In genomic region chr6:134795696-134796095, GRCh38 we compare ENCODE assay signal across 16 cellular contexts.
DNase-seq lines count a peak whose midpoint lies in the region; ATAC-seq and TF ChIP-seq lines count a peak whose summit lies in the region.
"Had no signal": no experiment of that assay in that cellular context is flagged by ENCODE, and none has a peak within 500 bp of the region (broad histone marks: within the 10 kb centered on the region; RNA-seq: fewer than 3 reads in every experiment).

No MANE protein-coding gene starts in this region.

- H3K27ac Mint-ChIP-seq in GM23338: no peak overlapping the region
- peak overlapping the region; percentile 24 for H3K27ac Mint-ChIP-seq in chondrocyte (ENCODE audit: unreplicated experiment)
- H3K27ac Mint-ChIP-seq: CD8-positive, alpha-beta T cell had no signal

- no peak overlapping the region for H3K4me3 ChIP-seq in GM23338
- H3K4me3 ChIP-seq: GM23248, MG63 had no signal

- H3K27me3 ChIP-seq in GM23338 (ENCODE audit: insufficient read depth): no peaks in the 10 kb centered on the region
- H3K27me3 ChIP-seq: MG63 had no signal

- H3K4me3 Mint-ChIP-seq in GM23338: no peak overlapping the region
- H3K4me3 Mint-ChIP-seq in chondrocyte (ENCODE audit: unreplicated experiment): no peak overlapping the region
- H3K4me3 Mint-ChIP-seq: CD8-positive, alpha-beta T cell had no signal

- 0 out of 2 replicates have a peak, but pooled peaks cover 4% of the 10 kb centered on the region for H3K4me1 ChIP-seq in GM23338 (ENCODE audit: insufficient read depth)

- TF ChIP-seq CTCF in GM23338 (conservative IDR thresholded peaks at IDR 0.05; ENCODE audit: low read depth in 2 of 2) (no peak), chondrocyte (IDR thresholded peaks at IDR 0.05) (no peak)

- H2AFZ ChIP-seq in GM23338: peak overlapping the region; percentile 15; the same call in 1 of the 2 replicates
- H2AFZ ChIP-seq: GM23248 had no signal

- no peaks in the 10 kb centered on the region for H3F3A ChIP-seq in GM23338 (replicated peaks; ENCODE audit: low read depth)

- H3K36me3 ChIP-seq in GM23338 (ENCODE audit: insufficient read depth): no peaks in the 10 kb centered on the region
- H3K36me3 ChIP-seq: MG63 had no signal

- DNase-seq in GM23338 (ENCODE audit: low spot score) (peak; percentile 2), chondrocyte (ENCODE audit: low spot score) (no peak), medulla oblongata (ENCODE audit: extremely low spot score) (peak; percentile 72), pons (ENCODE audit: low spot score) (peak; percentile 37)
- DNase-seq in activated CD4-positive, CD25-positive, alpha-beta regulatory T cell treated with anti-CD3 and anti-CD28 coated beads, Interleukin-2, amount 50 U/mL, for 72 hours: no peak
- DNase-seq: CD8-positive, alpha-beta T cell; DND-41; GDM1; GM23248; MG63; NCI-H1105; NCI-H1694 treated with DMSO at 0.1 percent for 48 hours had no signal

- peaks cover 8% of the 10 kb centered on the region; the same call in 2 of the 3 replicates for H3K4me1 Mint-ChIP-seq in GM23338
- peaks cover 17% of the 10 kb centered on the region for H3K4me1 Mint-ChIP-seq in chondrocyte (ENCODE audit: low read depth)

- no peak for ATAC-seq in GM23338
- ATAC-seq in HG03095 (IDR thresholded peaks at IDR 0.05; ENCODE audit: unreplicated experiment): no peak
- no peak for ATAC-seq in GM18861 (IDR thresholded peaks at IDR 0.05; ENCODE audit: unreplicated experiment)
- ATAC-seq: CD8-positive, alpha-beta T cell; HepG2; Right ventricle myocardium inferior had no signal

- H3K27me3 Mint-ChIP-seq in GM23338 (ENCODE audit: insufficient read depth, low read depth, poor library complexity) (peaks cover 1% of the 10 kb centered on the region), chondrocyte (ENCODE audit: low read depth) (no peaks in the 10 kb centered on the region)

- no peak overlapping the region for H3K4me2 ChIP-seq in GM23338

- H3K9me3 Mint-ChIP-seq in GM23338 (peaks cover 21% of the 10 kb centered on the region), chondrocyte (ENCODE audit: low read depth) (peaks cover 34% of the 10 kb centered on the region)

- H3K36me3 Mint-ChIP-seq in GM23338 (ENCODE audit: low read depth): peaks cover 8% of the 10 kb centered on the region; the same call in 2 of the 3 replicates
- peaks cover 19% of the 10 kb centered on the region for H3K36me3 Mint-ChIP-seq in chondrocyte (ENCODE audit: low read depth)
- H3K36me3 Mint-ChIP-seq: CD8-positive, alpha-beta T cell had no signal

- H3K27ac ChIP-seq in GM23338 (ENCODE audit: low read depth): no peak overlapping the region
- H3K27ac ChIP-seq: GM23248 had no signal

- no peaks in the 10 kb centered on the region for H3K79me2 ChIP-seq in GM23338 (replicated peaks; ENCODE audit: insufficient read depth)

- no peaks in the 10 kb centered on the region for H3K9me2 ChIP-seq in GM23338 (ENCODE audit: insufficient read depth)

- no peaks in the 10 kb centered on the region for H4K20me1 ChIP-seq in GM23338 (replicated peaks; ENCODE audit: insufficient read depth)

TF ChIP-seq in GM23338, 12 proteins besides CTCF, POLR2A, EP300 and RAD21 (continues in another document):
- no peak for TF ChIP-seq ZNF114 (CRISPR knock-in tag; IDR thresholded peaks at IDR 0.05)
- TF ChIP-seq POLR2AphosphoS5 (IDR thresholded peaks at IDR 0.05; ENCODE audit: low read depth): no peak
- TF ChIP-seq EZH2phosphoT487 (IDR thresholded peaks at IDR 0.05; ENCODE audit: unreplicated experiment): no peak
- no peak for TF ChIP-seq REST (IDR thresholded peaks at IDR 0.05; ENCODE audit: unreplicated experiment)
- TF ChIP-seq CREB1 (CRISPR knock-in tag; IDR thresholded peaks at IDR 0.05; ENCODE audit: low read depth): no peak
- no peak for TF ChIP-seq ZNF331 (CRISPR knock-in tag; IDR thresholded peaks at IDR 0.05; ENCODE audit: low read depth)
- no peak for TF ChIP-seq EZH2 (IDR thresholded peaks at IDR 0.05; ENCODE audit: low read depth, unreplicated experiment)
- TF ChIP-seq JUNB (IDR thresholded peaks at IDR 0.05; ENCODE audit: unreplicated experiment): no peak
- no peak for TF ChIP-seq ETS1 (IDR thresholded peaks at IDR 0.05)
- no peak for TF ChIP-seq STAT1 (IDR thresholded peaks at IDR 0.05; ENCODE audit: unreplicated experiment)
- TF ChIP-seq NANOG (IDR thresholded peaks at IDR 0.05; ENCODE audit: borderline replicate concordance): no peak

Comparison
In these comparisons a context has a peak if more than half of its experiments do, and no peak if none do; other contexts are left out.
1. DNase-seq: peak in GM23338 (single experiment), medulla oblongata (single experiment) and pons (single experiment); none in chondrocyte (single experiment) and activated CD4-positive, CD25-positive, alpha-beta regulatory T cell treated with anti-CD3 and anti-CD28 coated beads, Interleukin-2, amount 50 U/mL, for 72 hours (single experiment).